In genomic region chr6:167374167-167374566, GRCh38 we compare ENCODE assay signal across 6 cellular contexts. TPM values are rescaled to one million over a fixed set of nuclear protein-coding genes. Genes with fewer than 3 reads are reported as not detected.
"Had no signal": no experiment of that assay in that cellular context is flagged by ENCODE, and none has a peak within 500 bp of the region (broad histone marks: within the 10 kb centered on the region; RNA-seq: fewer than 3 reads in every experiment).

No MANE protein-coding gene starts in this region.

RNA-seq across cellular contexts. Expression of gene TTLL2, which starts 49.3 kb away (rescaled TPM):
- total RNA-seq: HepG2, HT-29, HT1080, IMR-90, K562 had no signal
- polyA plus RNA-seq: HepG2, IgD-negative memory B cell, IMR-90, K562 had no signal
